24 cellular contexts compared by ENCODE assay signal in genomic region chr2:170996316-170996715, GRCh38.
DNase-seq lines count a peak whose midpoint lies in the region; ATAC-seq and TF ChIP-seq lines count a peak whose summit lies in the region.
"Had no signal": no experiment of that assay in that cellular context is flagged by ENCODE, and none has a peak within 500 bp of the region (broad histone marks: within the 10 kb centered on the region; RNA-seq: fewer than 3 reads in every experiment).

No MANE protein-coding gene starts in this region.

- DNase-seq in activated T-cell treated with anti-CD3 and anti-CD28 coated beads, Interleukin-2, amount 50 U/mL, for 24 hours = no peak
- DNase-seq in activated T-cell treated with anti-CD3 and anti-CD28 coated beads, Interleukin-2, amount 50 U/mL, for 1 hour = no peak
- peak; percentile 74 for DNase-seq in amniotic epithelial cell (ENCODE audit: low read depth)
- DNase-seq in fibroblast of lung (ENCODE audit: low read depth in 2 of 2) = peak; percentile 6 to 38
- DNase-seq in retinal pigment epithelial cell (ENCODE audit: low read depth) = no peak
- DNase-seq in left lung = no peak
- no peak for DNase-seq in NCI-H345 (lab: John Stamatoyannopoulos, UW)
- no peak for DNase-seq in activated naive CD4-positive, alpha-beta T cell treated with anti-CD3 and anti-CD28 coated beads for 36 hours
- DNase-seq: 8988T; CD4-positive, alpha-beta T cell; DMS153; GF-D8; Kasumi-1; MM.1S; NCI-H1092; NCI-H146; NCI-H2029 treated with DMSO at 0.1 percent for 48 hours; NCI-H2171 treated with DMSO at 0.1 percent for 48 hours; NCI-H446 treated with DMSO at 0.1 percent for 48 hours; NCI-H69; Right ventricle myocardium superior had no signal

- intact Hi-C loops in left lung (cut with DNase I) = no loop called here
- intact Hi-C loops in activated naive CD4-positive, alpha-beta T cell treated with anti-CD3 and anti-CD28 coated beads for 36 hours (cut with micrococcal nuclease) = no loop called here

- H3K36me3 Mint-ChIP-seq in activated T-cell treated with anti-CD3 and anti-CD28 coated beads, Interleukin-2, amount 50 U/mL, for 24 hours (ENCODE audit: low read depth) = peaks cover 81% of the 10 kb centered on the region
- H3K36me3 Mint-ChIP-seq in activated naive CD4-positive, alpha-beta T cell treated with anti-CD3 and anti-CD28 coated beads for 36 hours (ENCODE audit: low read depth) = peaks cover 22% of the 10 kb centered on the region

- H3K4me1 ChIP-seq in fibroblast of lung (ENCODE audit: control insufficient read depth, extremely low read depth, insufficient read depth, low read length) = no peaks in the 10 kb centered on the region
- H3K4me1 ChIP-seq in left lung = no peaks in the 10 kb centered on the region
- H3K4me1 ChIP-seq: HAP-1 had no signal

- no peak overlapping the region for H3K4me2 ChIP-seq in fibroblast of lung (ENCODE audit: extremely low read depth, insufficient read depth, low read length)

- H3K4me1 Mint-ChIP-seq in activated T-cell treated with anti-CD3 and anti-CD28 coated beads, Interleukin-2, amount 50 U/mL, for 24 hours (ENCODE audit: low read depth) = peaks cover 9% of the 10 kb centered on the region
- H3K4me1 Mint-ChIP-seq in activated naive CD4-positive, alpha-beta T cell treated with anti-CD3 and anti-CD28 coated beads for 36 hours (ENCODE audit: low read depth) = peaks cover 4% of the 10 kb centered on the region
- H3K4me1 Mint-ChIP-seq: B cell had no signal

- H3K4me3 Mint-ChIP-seq in activated T-cell treated with anti-CD3 and anti-CD28 coated beads, Interleukin-2, amount 50 U/mL, for 24 hours = no peak overlapping the region
- H3K4me3 Mint-ChIP-seq in activated naive CD4-positive, alpha-beta T cell treated with anti-CD3 and anti-CD28 coated beads for 36 hours = no peak overlapping the region
- H3K4me3 Mint-ChIP-seq: B cell; CD4-positive, alpha-beta T cell; IgD-negative memory B cell had no signal

- CTCF ChIA-PET in activated naive CD4-positive, alpha-beta T cell treated with anti-CD3 and anti-CD28 coated beads for 36 hours (lab: Charles Lee) = no interaction called here

- H3K36me3 ChIP-seq in fibroblast of lung (ENCODE audit: control insufficient read depth, insufficient read depth, low read length) (peaks cover 5% of the 10 kb centered on the region), left lung (peaks cover 0 to 72% of the 10 kb centered on the region in 2 donors)

- H3K4me3 ChIP-seq in fibroblast of lung (replicated peaks in 1 of 4; ENCODE audit: control extremely low read depth in 1 of 4, insufficient read depth in 1 of 4, low read depth in 3 of 4, low read length in 4 of 4) (no peak overlapping the region), retinal pigment epithelial cell (ENCODE audit: low read length) (no peak overlapping the region), left lung (no peak overlapping the region)
- H3K4me3 ChIP-seq: HAP-1 had no signal

- TF ChIP-seq CTCF in fibroblast of lung (conservative IDR thresholded peaks at IDR 0.05 in 1 of 2, IDR thresholded peaks at IDR 0.05 in 1 of 2; ENCODE audit: low read depth in 1 of 2, low read length in 2 of 2) (peak in 1 of 2 donors; percentile 11), retinal pigment epithelial cell (conservative IDR thresholded peaks at IDR 0.05; ENCODE audit: low read depth, low read length) (peak; percentile 18), left lung (IDR thresholded peaks at IDR 0.05) (no peak)

- no peaks in the 10 kb centered on the region for H3K79me2 ChIP-seq in fibroblast of lung (ENCODE audit: control insufficient read depth, insufficient read depth, low read length)

- H3K9ac ChIP-seq in fibroblast of lung (ENCODE audit: insufficient read depth, low read length) = no peak overlapping the region

- H3K9me3 ChIP-seq in fibroblast of lung (ENCODE audit: control insufficient read depth, insufficient read depth, low read depth, low read length) = no peaks in the 10 kb centered on the region
- no peaks in the 10 kb centered on the region for H3K9me3 ChIP-seq in left lung
- H3K9me3 ChIP-seq: HAP-1 had no signal

- no peaks in the 10 kb centered on the region for H3K9me3 Mint-ChIP-seq in activated T-cell treated with anti-CD3 and anti-CD28 coated beads, Interleukin-2, amount 50 U/mL, for 24 hours
- H3K9me3 Mint-ChIP-seq in activated naive CD4-positive, alpha-beta T cell treated with anti-CD3 and anti-CD28 coated beads for 36 hours = no peaks in the 10 kb centered on the region
- H3K9me3 Mint-ChIP-seq: CD4-positive, alpha-beta T cell; IgD-negative memory B cell had no signal

- no peaks in the 10 kb centered on the region for H3K27me3 ChIP-seq in fibroblast of lung (ENCODE audit: control insufficient read depth, insufficient read depth, low read length)
- H3K27me3 ChIP-seq in left lung = no peaks in the 10 kb centered on the region

- H2AFZ ChIP-seq in fibroblast of lung (ENCODE audit: low read length) = no peak overlapping the region

- H3K27me3 Mint-ChIP-seq in activated T-cell treated with anti-CD3 and anti-CD28 coated beads, Interleukin-2, amount 50 U/mL, for 24 hours = no peaks in the 10 kb centered on the region
- H3K27me3 Mint-ChIP-seq in activated naive CD4-positive, alpha-beta T cell treated with anti-CD3 and anti-CD28 coated beads for 36 hours (ENCODE audit: low read depth) = no peaks in the 10 kb centered on the region
- H3K27me3 Mint-ChIP-seq: B cell; CD4-positive, alpha-beta T cell; IgD-negative memory B cell had no signal

- ATAC-seq in left lung = no peak

- H4K20me1 ChIP-seq in fibroblast of lung (ENCODE audit: control insufficient read depth, extremely low read depth, insufficient read depth, low read length) = no peaks in the 10 kb centered on the region

- H3K27ac ChIP-seq in fibroblast of lung (ENCODE audit: insufficient read depth, low read length) (no peak overlapping the region), left lung (no peak overlapping the region)

- peak overlapping the region; percentile 22 for H3K27ac Mint-ChIP-seq in activated T-cell treated with anti-CD3 and anti-CD28 coated beads, Interleukin-2, amount 50 U/mL, for 24 hours
- no peak overlapping the region for H3K27ac Mint-ChIP-seq in activated naive CD4-positive, alpha-beta T cell treated with anti-CD3 and anti-CD28 coated beads for 36 hours
- H3K27ac Mint-ChIP-seq: B cell had no signal

Comparison
In these comparisons a context has a peak if more than half of its experiments do, and no peak if none do; other contexts are left out.
1. DNase-seq: peak in amniotic epithelial cell (single experiment) and fibroblast of lung (2 of 2); none in activated T-cell treated with anti-CD3 and anti-CD28 coated beads, Interleukin-2, amount 50 U/mL, for 24 hours (single experiment), activated T-cell treated with anti-CD3 and anti-CD28 coated beads, Interleukin-2, amount 50 U/mL, for 1 hour (single experiment), retinal pigment epithelial cell (single experiment), left lung (0 of 2), NCI-H345 (single experiment) and activated naive CD4-positive, alpha-beta T cell treated with anti-CD3 and anti-CD28 coated beads for 36 hours (single experiment).